26 cellular contexts compared by ENCODE assay signal in genomic region chr13:91639316-91639715, GRCh38.
"Had no signal": no experiment of that assay in that cellular context is flagged by ENCODE, and none has a peak within 500 bp of the region (broad histone marks: within the 10 kb centered on the region; RNA-seq: fewer than 3 reads in every experiment).

No MANE protein-coding gene starts in this region.

- H3K9me3 ChIP-seq: ovary, psoas muscle, right lobe of liver, sigmoid colon, suprapubic skin, testis, tibial artery, transverse colon, upper lobe of right lung, uterus had no signal

- H2AFZ ChIP-seq: neural progenitor cell, parathyroid adenoma had no signal

- H3K9ac ChIP-seq: neural progenitor cell, parathyroid adenoma had no signal

- H3K4me1 ChIP-seq: neural progenitor cell, parathyroid adenoma, psoas muscle, right lobe of liver, sigmoid colon, stomach, suprapubic skin, testis, tibial artery, transverse colon, upper lobe of right lung, uterus had no signal

- DNase-seq: naive thymus-derived CD4-positive, alpha-beta T cell; natural killer cell; occipital lobe; ovary; posterior cingulate gyrus; psoas muscle; right cardiac atrium; right lobe of liver; sigmoid colon; small intestine; stimulated activated CD4-positive, alpha-beta T cell treated with anti-CD3 and anti-CD28 coated beads, Interleukin-15, amount 100 ng/mL, for 24 hours; stimulated activated CD4-positive, alpha-beta T cell treated with anti-CD3 and anti-CD28 coated beads, Interleukin-2, amount 100 ng/mL, for 24 hours; stimulated activated CD4-positive, alpha-beta T cell treated with anti-CD3 and anti-CD28 coated beads, Interleukin-2, amount 100 ng/mL, for 48 hours; stimulated activated CD4-positive, alpha-beta T cell treated with anti-CD3 and anti-CD28 coated beads, Interleukin-4, amount 100 ng/mL, for 24 hours; stimulated activated naive CD4-positive, alpha-beta T cell treated with Interleukin-2 at 50 U/mL for 16 hours; stomach; substantia nigra; testis; tibial artery; transverse colon; upper lobe of right lung; uterus had no signal

- ATAC-seq: naive thymus-derived CD4-positive, alpha-beta T cell; natural killer cell; psoas muscle; right cardiac atrium; right lobe of liver; stimulated activated effector memory CD8-positive, alpha-beta T cell treated with anti-CD3 and anti-CD28 coated beads, Interleukin-12 subunit alpha, Interleukin-12 subunit beta, amount 100 ng/mL, for 72 hours; upper lobe of right lung had no signal

- H3K4me2 ChIP-seq: neural progenitor cell had no signal

- H3K4me3 ChIP-seq: neural progenitor cell, ovary, psoas muscle, right lobe of liver, sigmoid colon, stomach, suprapubic skin, testis, tibial artery, transverse colon, upper lobe of right lung, uterus had no signal

- H3K27me3 ChIP-seq: neural progenitor cell, ovary, right lobe of liver, sigmoid colon, stomach, suprapubic skin, testis, tibial artery, transverse colon, upper lobe of right lung, uterus had no signal

- H3K36me3 ChIP-seq: neural progenitor cell, ovary, right lobe of liver, sigmoid colon, stomach, suprapubic skin, tibial artery, transverse colon, upper lobe of right lung, uterus had no signal

- H3K27ac ChIP-seq: neural progenitor cell, ovary, parathyroid adenoma, psoas muscle, right lobe of liver, sigmoid colon, stomach, suprapubic skin, testis, tibial artery, transverse colon, upper lobe of right lung, uterus had no signal
